Comparison of ENCODE assay signal across 13 cellular contexts in the genomic region with DNA sequence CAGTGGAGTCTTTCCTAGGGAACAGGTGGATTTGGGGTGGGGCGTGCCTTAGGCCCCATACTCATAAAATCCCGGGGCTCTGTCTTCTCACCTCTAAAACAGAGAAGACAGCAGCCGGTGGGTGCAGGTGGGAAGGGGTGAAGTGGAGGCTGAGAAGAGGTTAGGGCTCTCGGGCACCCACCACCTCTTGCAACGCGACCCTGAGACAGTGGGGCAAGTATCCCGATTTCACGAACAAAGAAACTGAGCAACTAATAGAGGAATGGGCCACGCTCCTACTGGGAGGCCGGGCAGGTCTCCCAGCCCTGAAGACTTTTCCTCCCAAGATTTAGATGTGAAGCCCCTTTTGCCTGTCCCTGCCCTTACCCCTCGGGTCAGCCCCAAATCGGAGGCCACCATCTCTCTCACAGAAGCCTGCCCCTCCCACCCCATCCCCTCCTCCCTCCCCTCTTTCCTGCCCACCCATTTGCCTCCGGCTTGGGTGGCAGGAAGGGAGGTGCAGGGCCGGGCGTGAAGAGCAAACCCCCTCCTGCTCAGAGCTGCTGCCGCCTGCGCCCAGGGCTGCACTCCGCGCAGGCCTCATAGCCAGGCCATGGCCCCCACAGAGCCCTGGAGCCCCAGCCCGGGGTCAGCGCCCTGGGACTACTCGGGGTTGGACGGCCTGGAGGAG. TPM values are rescaled to one million over a fixed set of nuclear protein-coding genes. Genes with fewer than 3 reads are reported as not detected.
DNase-seq lines count a peak whose midpoint lies in the region; ATAC-seq, FAIRE-seq and TF ChIP-seq lines count a peak whose summit lies in the region.
"Had no signal": no experiment of that assay in that cellular context is flagged by ENCODE, and none has a peak within 500 bp of the region (broad histone marks: within the 10 kb centered on the region; RNA-seq: fewer than 3 reads in every experiment).

A gene with protein sequence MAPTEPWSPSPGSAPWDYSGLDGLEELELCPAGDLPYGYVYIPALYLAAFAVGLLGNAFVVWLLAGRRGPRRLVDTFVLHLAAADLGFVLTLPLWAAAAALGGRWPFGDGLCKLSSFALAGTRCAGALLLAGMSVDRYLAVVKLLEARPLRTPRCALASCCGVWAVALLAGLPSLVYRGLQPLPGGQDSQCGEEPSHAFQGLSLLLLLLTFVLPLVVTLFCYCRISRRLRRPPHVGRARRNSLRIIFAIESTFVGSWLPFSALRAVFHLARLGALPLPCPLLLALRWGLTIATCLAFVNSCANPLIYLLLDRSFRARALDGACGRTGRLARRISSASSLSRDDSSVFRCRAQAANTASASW (plus strand): TSS at position 536 of the 670 bp plus-strand sequence. CDS start 57 bp downstream, at position 593.

- no peak within 1 kb of the TSS for H3K18ac ChIP-seq in H9 (ENCODE audit: insufficient read length, low read depth, low read length)

- H2BK12ac ChIP-seq in H9 (ENCODE audit: insufficient read length, low read depth, low read length) = no peak within 1 kb of the TSS

- H3K9me3 ChIP-seq in H9 (ENCODE audit: control insufficient read depth, low read depth, low read length) (no peaks in the 10 kb centered on the region), GM12878 (replicated peaks; ENCODE audit: control insufficient read depth, insufficient read depth, low read length) (no peaks in the 10 kb centered on the region), lower lobe of right lung (no peaks in the 10 kb centered on the region), stomach smooth muscle (ENCODE audit: control insufficient read depth in 2 of 2, low read length in 2 of 2) (no peaks in the 10 kb centered on the region)

- H4K20me1 ChIP-seq in H9 (ENCODE audit: control insufficient read depth, insufficient read depth, insufficient read length) (no peaks in the 10 kb centered on the region), GM12878 (ENCODE audit: control insufficient read depth, insufficient read depth) (no peaks in the 10 kb centered on the region)

- H4K5ac ChIP-seq in H9 (ENCODE audit: insufficient read length, low read depth, low read length) = no peak within 1 kb of the TSS

- H2AK5ac ChIP-seq in H9 (ENCODE audit: insufficient read length, low read length) = no peak within 1 kb of the TSS

- H3K4me1 Mint-ChIP-seq in H9 = peaks cover 17 to 18% of the 10 kb centered on the region in 2 experiments

- no peak within 1 kb of the TSS for H2BK5ac ChIP-seq in H9 (ENCODE audit: insufficient read length, low read length)

- no peak within 1 kb of the TSS; the same call in 1 of the 2 replicates for H2BK15ac ChIP-seq in H9 (ENCODE audit: low read depth, low read length)

- no peak within 1 kb of the TSS for H2BK120ac ChIP-seq in H9 (ENCODE audit: low read depth, low read length, poor library complexity, severe bottlenecking)

- no peak within 1 kb of the TSS for H4K91ac ChIP-seq in H9 (ENCODE audit: insufficient read length, low read depth, low read length)

- WGBS in H9 (ENCODE audit: extremely low coverage, insufficient read length, low lambda C conversion rate) = no CpG with 5 or more reads among the region's 23 CpGs
- 54% methylated on average over 22 of the region's 23 CpGs for WGBS in GM12878 (ENCODE audit: insufficient coverage, insufficient replicate concordance, low lambda C conversion rate, missing lambda C conversion rate)

- no peak within 1 kb of the TSS for H3T11ph ChIP-seq in H9 (ENCODE audit: low read length)

- H3K4me1 ChIP-seq in H9 (ENCODE audit: insufficient read depth, low read length) (peaks cover 4% of the 10 kb centered on the region), GM12878 (ENCODE audit: control insufficient read depth, insufficient read depth, low read length) (peaks cover 31% of the 10 kb centered on the region), lower lobe of right lung (peaks cover 14% of the 10 kb centered on the region), stomach smooth muscle (ENCODE audit: control insufficient read depth, insufficient read depth, low read length) (peaks cover 14% of the 10 kb centered on the region)

- CTCF ChIA-PET in GM12878 (lab: Yijun Ruan, JAX) = no interaction called here

- H3K4ac ChIP-seq in H9 (ENCODE audit: low read depth, low read length) = no peak within 1 kb of the TSS

- BruUV-seq in GM12878 (replicated peaks; lab: Mats Ljungman, UMichigan) = no TSS peak

- H3K27ac Mint-ChIP-seq in H9 = no peak within 1 kb of the TSS

- H3K79me2 ChIP-seq in H9 (ENCODE audit: insufficient read depth, low read length) (no peaks in the 10 kb centered on the region), GM12878 (ENCODE audit: control insufficient read depth, insufficient read depth, low read length) (no peaks in the 10 kb centered on the region)
- H3K79me2 ChIP-seq: hepatocyte had no signal

- no peaks in the 10 kb centered on the region for H3K23me2 ChIP-seq in H9 (ENCODE audit: insufficient read length, low read depth, low read length, poor library complexity, severe bottlenecking)

- POLR2A ChIA-PET in GM12878 (lab: Charles Lee) = interaction anchor here (1.0 kb wide), 1 partner anchor 9 kb away, joined by 3 read pairs; no protein-coding TSS in a partner anchor

- H3K4me3 ChIP-seq in GM12878 (no peak within 1 kb of the TSS), lower lobe of right lung (peak within 1 kb of the TSS; percentile 41), stomach smooth muscle (ENCODE audit: low read length in 2 of 2) (peak within 1 kb of the TSS; percentile 5 to 66)
- H3K4me3 ChIP-seq: hepatocyte had no signal

- H3K56ac ChIP-seq in H9 (ENCODE audit: insufficient read length, low read depth, low read length) = no peak within 1 kb of the TSS

- intact Hi-C loops in GM12878 (cut with micrococcal nuclease; ENCODE audit: unreplicated experiment) = no loop called here
- intact Hi-C loops in lower lobe of right lung (cut with DNase I) = no loop called here

- SMC1A ChIA-PET in GM12878 (lab: Charles Lee; ENCODE audit: uncharacterized antibody, unreplicated experiment) = interaction anchor here (1.1 to 16.6 kb wide), 2 partner anchors 6 to 99 kb away, joined by 4 to 208 read pairs; no protein-coding TSS in a partner anchor

- no peak within 1 kb of the TSS for H2AFZ ChIP-seq in H9 (ENCODE audit: low read length)
- H2AFZ ChIP-seq in GM12878 (ENCODE audit: control insufficient read depth, low read depth, low read length) = peak within 1 kb of the TSS; percentile 23; the same call in 1 of the 2 replicates
- H2AFZ ChIP-seq: hepatocyte had no signal

- TF ChIP-seq CTCF in H9 (conservative IDR thresholded peaks at IDR 0.05) = no peak
- no peak for TF ChIP-seq CTCF in GM12878 (IDR thresholded peaks at IDR 0.05 in 2 of 3, conservative IDR thresholded peaks at IDR 0.05 in 1 of 3; ENCODE audit: control insufficient read depth in 2 of 3, extremely low read depth in 1 of 3, insufficient read depth in 1 of 3, low read depth in 3 of 3, low read length in 3 of 3)
- TF ChIP-seq CTCF in lower lobe of right lung (IDR thresholded peaks at IDR 0.05) = no peak

- DNase-seq in H9 (no peak), GM12878 (ENCODE audit: low read depth, low spot score) (no peak), lower lobe of right lung (no peak)
- DNase-seq: activated T-cell treated with anti-CD3 and anti-CD28 coated beads for 4 hours, cortex of kidney, EL, NCI-H1930, T1000 had no signal

- no peaks in the 10 kb centered on the region for H3K27me3 Mint-ChIP-seq in H9 (ENCODE audit: low read depth)

- H3K4me3 Mint-ChIP-seq in H9 = no peak within 1 kb of the TSS

- no peak for FAIRE-seq in GM12878 (lab: Jason Lieb, UNC)

- ATAC-seq in GM12878 (no peak), lower lobe of right lung (peak in 1 of 2 donors; percentile 51), HG03457 (IDR thresholded peaks at IDR 0.05; ENCODE audit: unreplicated experiment) (no peak), HG03521 (IDR thresholded peaks at IDR 0.05; ENCODE audit: unreplicated experiment) (no peak), GM19397 (IDR thresholded peaks at IDR 0.05; ENCODE audit: unreplicated experiment) (no peak)

- H3K23ac ChIP-seq in H9 (ENCODE audit: insufficient read length, low read depth, low read length) = no peak within 1 kb of the TSS

- H3K36me3 Mint-ChIP-seq in H9 (ENCODE audit: insufficient read depth in 1 of 3, low read depth in 3 of 3) = no peaks in the 10 kb centered on the region; a peak in 1 of 7 replicates

- no peak within 1 kb of the TSS for H4K8ac ChIP-seq in H9 (replicated peaks; ENCODE audit: insufficient read length, low read depth, low read length)

- no peak for TF ChIP-seq POLR2A in GM12878 (IDR thresholded peaks at IDR 0.05; ENCODE audit: low read depth, low read length)

- H3K14ac ChIP-seq in H9 (ENCODE audit: insufficient read depth, low read length) = 0 out of 2 replicates have a peak within 1 kb of the TSS, but pooled peaks have one; percentile 33

- H3K36me3 ChIP-seq in GM12878 (ENCODE audit: control insufficient read depth in 2 of 2, insufficient read depth in 2 of 2, low read length in 1 of 2) = no peaks in the 10 kb centered on the region
- H3K36me3 ChIP-seq in lower lobe of right lung = no peaks in the 10 kb centered on the region
- H3K36me3 ChIP-seq in stomach smooth muscle (ENCODE audit: control insufficient read depth in 2 of 2, insufficient read depth in 2 of 2, low read length in 2 of 2) = no peaks in the 10 kb centered on the region

- RAD21 ChIA-PET in GM12878 (lab: Charles Lee; ENCODE audit: unreplicated experiment) = interaction anchor here (1.3 to 3.5 kb wide), 2 partner anchors 12 to 16 kb away, joined by 4 to 40 read pairs; no protein-coding TSS in a partner anchor

- H3K27me3 ChIP-seq in H9 (ENCODE audit: insufficient read depth, low read length) = no peaks in the 10 kb centered on the region
- no peaks in the 10 kb centered on the region for H3K27me3 ChIP-seq in GM12878 (replicated peaks in 1 of 2; ENCODE audit: control insufficient read depth in 2 of 2, insufficient read depth in 2 of 2, low read length in 1 of 2)
- peaks cover 50% of the 10 kb centered on the region for H3K27me3 ChIP-seq in lower lobe of right lung (ENCODE audit: low read depth)
- peaks cover 45 to 51% of the 10 kb centered on the region in 2 donors for H3K27me3 ChIP-seq in stomach smooth muscle (ENCODE audit: control insufficient read depth in 1 of 2, insufficient read depth in 2 of 2, low read length in 2 of 2)
- H3K27me3 ChIP-seq: hepatocyte had no signal

- H3K9me3 Mint-ChIP-seq in H9 = no peaks in the 10 kb centered on the region

- H3K79me1 ChIP-seq in H9 (ENCODE audit: insufficient read depth, low read depth, low read length, poor library complexity, severe bottlenecking) = no peaks in the 10 kb centered on the region

- H3K27ac ChIP-seq in H9 (ENCODE audit: insufficient read length, low read depth, low read length) (no peak within 1 kb of the TSS), GM12878 (ENCODE audit: control insufficient read depth, insufficient read depth) (no peak within 1 kb of the TSS), lower lobe of right lung (no peak within 1 kb of the TSS), stomach smooth muscle (ENCODE audit: low read length) (no peak within 1 kb of the TSS)
- H3K27ac ChIP-seq: hepatocyte had no signal

- TF ChIP-seq RAD21 in GM12878 (IDR thresholded peaks at IDR 0.05; ENCODE audit: insufficient read depth, low read depth, low read length) = no peak

- H3K9ac ChIP-seq in H9 (ENCODE audit: extremely low read depth, insufficient read length, low read length) = no peak within 1 kb of the TSS
- no peak within 1 kb of the TSS for H3K9ac ChIP-seq in GM12878 (ENCODE audit: control insufficient read depth, insufficient read depth, low read length)
- H3K9ac ChIP-seq in stomach smooth muscle (ENCODE audit: low read length in 2 of 2) = no peak within 1 kb of the TSS

- H2BK20ac ChIP-seq in H9 (ENCODE audit: low read depth, low read length, poor library complexity, severe bottlenecking) = no peak within 1 kb of the TSS

- in situ Hi-C loops in GM12878 (cut with MboI) = no loop called here

- no peak for TF ChIP-seq EP300 in GM12878 (IDR thresholded peaks at IDR 0.05; ENCODE audit: borderline replicate concordance in 1 of 2, control insufficient read depth in 1 of 2, low read depth in 2 of 2, low read length in 2 of 2)

- H3K4me2 ChIP-seq in H9 (ENCODE audit: insufficient read depth, insufficient read length, low read length) (no peak within 1 kb of the TSS), GM12878 (ENCODE audit: control insufficient read depth, insufficient read depth) (peak within 1 kb of the TSS; percentile 27)
- H3K4me2 ChIP-seq: hepatocyte had no signal

RNA-seq across cellular contexts. Expression of the gene that starts here (rescaled TPM):
- not detected in 2 replicates for total RNA-seq in H9 (2021)
- 0.33 TPM in 1 of 2 replicates, not detected in the other for total RNA-seq in GM12878 (2013; cell fraction: nucleolus; rRNA removed)
- not detected in 2 replicates for total RNA-seq in GM12878 (2014; rRNA removed)
- not detected in 2 replicates for total RNA-seq in GM12878 (2014; rRNA removed; fragmentation: Illumina TruSeq; extraction: Trizol)
- total RNA-seq in GM12878 (2021) = not detected in 2 replicates
- polyA plus RNA-seq in GM12878 (2011; ENCODE audit: low read depth) = not detected
- polyA plus RNA-seq in GM12878 (2011; rRNA removed) = not detected in 2 replicates
- polyA plus RNA-seq in GM12878 (2011; cell fraction: cytosol; rRNA removed) = 0.06 and 0.13 TPM in 2 replicates
- polyA plus RNA-seq in GM12878 (2011; cell fraction: nucleus; rRNA removed) = 0.42 TPM in 2 replicates
- 0.18 and 0.22 TPM in 2 replicates for polyA plus RNA-seq in GM12878 (2012)
- not detected in 2 replicates for polyA plus RNA-seq in GM12878 (2014; fragmentation: Illumina TruSeq; extraction: Trizol)
- not detected for polyA plus RNA-seq in GM12878 (2014; fragmentation: Nextera tagmentation; extraction: Ambion mirVana)
- polyA plus RNA-seq in GM12878 (2014; rRNA removed) = not detected in 2 replicates
- polyA plus RNA-seq in GM12878 (2016; fragmentation: Nextera tagmentation; extraction: Ambion mirVana) = not detected
- not detected in 2 replicates for polyA minus RNA-seq in GM12878 (2011; rRNA and poly(A)+ RNA removed)
- not detected in 2 replicates for polyA minus RNA-seq in GM12878 (2011; cell fraction: cytosol; rRNA and poly(A)+ RNA removed)
- 0.48 TPM in 1 of 2 replicates, not detected in the other for polyA minus RNA-seq in GM12878 (2011; cell fraction: nucleus; rRNA and poly(A)+ RNA removed)
- 0.62 TPM for total RNA-seq in lower lobe of right lung
- total RNA-seq: hepatocyte had no signal
- polyA plus RNA-seq: hepatocyte had no signal
